9 cellular contexts compared by ENCODE assay signal in genomic region chr14:104754213-104754851, GRCh38. TPM values are rescaled to one million over a fixed set of nuclear protein-coding genes. Genes with fewer than 3 reads are reported as not detected.
DNase-seq lines count a peak whose midpoint lies in the region; ATAC-seq and TF ChIP-seq lines count a peak whose summit lies in the region.
"Had no signal": no experiment of that assay in that cellular context is flagged by ENCODE, and none has a peak within 500 bp of the region (broad histone marks: within the 10 kb centered on the region; RNA-seq: fewer than 3 reads in every experiment).

No MANE protein-coding gene starts in this region.

- peak overlapping the region; percentile 98 for H3K4me3 ChIP-seq in left ventricle myocardium inferior
- peak overlapping the region; percentile 96 to 99 for H3K4me3 ChIP-seq in vagina

- H3K4me1 Mint-ChIP-seq in MCF 10A (ENCODE audit: insufficient read depth, unreplicated experiment), result peaks cover 20% of the 10 kb centered on the region
- H3K4me1 Mint-ChIP-seq in mesothelial cell of epicardium, result peaks cover 12% of the 10 kb centered on the region

- ATAC-seq in Right ventricle myocardium inferior, result no peak
- ATAC-seq in HG03108 (IDR thresholded peaks at IDR 0.05; ENCODE audit: unreplicated experiment), result no peak

- BruUV-seq in MCF 10A (replicated peaks; lab: Mats Ljungman, UMichigan), result no TSS peak

- intact Hi-C loops in left ventricle myocardium inferior (cut with micrococcal nuclease) (no loop called here), Right ventricle myocardium inferior (cut with DNase I) (loop anchor here (5.0 kb wide), 1 partner anchor 43 kb away; the partner anchor contains the start of gene AKT1), MCF 10A (cut with micrococcal nuclease) (no loop called here), vagina (cut with DNase I) (no loop called here)

- no peaks in the 10 kb centered on the region for H3K9me3 ChIP-seq in left ventricle myocardium inferior (replicated peaks)
- no peaks in the 10 kb centered on the region for H3K9me3 ChIP-seq in vagina

- no peak overlapping the region for H3K27ac ChIP-seq in left ventricle myocardium inferior (replicated peaks)
- peak overlapping the region; percentile 76 for H3K27ac ChIP-seq in vagina

- TF ChIP-seq CTCF in left ventricle myocardium inferior (IDR thresholded peaks at IDR 0.05; ENCODE audit: borderline replicate concordance) (no peak), MCF 10A (IDR thresholded peaks at IDR 0.05; ENCODE audit: unreplicated experiment) (no peak), mesothelial cell of epicardium (IDR thresholded peaks at IDR 0.05; ENCODE audit: unreplicated experiment) (no peak), vagina (IDR thresholded peaks at IDR 0.05) (no peak)

- DNase-seq in left ventricle myocardium inferior (no peak), Right ventricle myocardium inferior (ENCODE audit: missing footprints) (no peak), MCF 10A (ENCODE audit: unreplicated experiment) (no peak), mesothelial cell of epicardium (ENCODE audit: low spot score in 2 of 2, unreplicated experiment in 2 of 2) (no peak), vagina (ENCODE audit: extremely low spot score in 2 of 2) (no peak), G401 (ENCODE audit: low spot score) (no peak)
- DNase-seq in stimulated activated CD4-positive, alpha-beta T cell treated with anti-CD3 and anti-CD28 coated beads, Interleukin-4, amount 100 ng/mL, for 24 hours, result no peak
- DNase-seq: activated CD4-positive, alpha-beta T cell treated with anti-CD3 and anti-CD28 coated beads, Interleukin-2, amount 50 U/mL, for 1 hour had no signal

- peaks cover 37% of the 10 kb centered on the region for H3K4me1 ChIP-seq in left ventricle myocardium inferior
- peaks cover 39% of the 10 kb centered on the region for H3K4me1 ChIP-seq in vagina

- POLR2A ChIA-PET in MCF 10A (lab: Yijun Ruan, JAX), result interaction anchor here (0.6 to 2.4 kb wide), 10 partner anchors 9 to 219 kb away, joined by 3 to 13 read pairs (median 4); partner anchors contain the start of gene CEP170B

- H3K27me3 ChIP-seq in left ventricle myocardium inferior (ENCODE audit: low read depth), result no peaks in the 10 kb centered on the region
- H3K27me3 ChIP-seq in vagina, result no peaks in the 10 kb centered on the region

- CTCF ChIA-PET in MCF 10A (lab: Yijun Ruan, JAX), result interaction anchor here (0.6 to 6.3 kb wide), 3 partner anchors 10 to 30 kb away, joined by 3 to 47 read pairs (median 3); partner anchors contain the start of gene ADSS1

- H3K27ac Mint-ChIP-seq in MCF 10A (ENCODE audit: low read depth, unreplicated experiment), result peak overlapping the region; percentile 92
- peak overlapping the region; percentile 89 for H3K27ac Mint-ChIP-seq in mesothelial cell of epicardium

- in situ Hi-C loops in G401 (cut with HindIII; ENCODE audit: low sequenced_read_pairs), result no loop called here

- H3K9me3 Mint-ChIP-seq in MCF 10A (ENCODE audit: unreplicated experiment) (no peaks in the 10 kb centered on the region), mesothelial cell of epicardium (no peaks in the 10 kb centered on the region)

- H3K36me3 ChIP-seq in left ventricle myocardium inferior (peaks cover 39% of the 10 kb centered on the region), vagina (peaks cover 0 to 25% of the 10 kb centered on the region in 2 donors)

- TF ChIP-seq POLR2A in vagina (IDR thresholded peaks at IDR 0.05), result no peak

- H3K27me3 Mint-ChIP-seq in MCF 10A (ENCODE audit: insufficient read depth, unreplicated experiment), result no peaks in the 10 kb centered on the region
- H3K27me3 Mint-ChIP-seq in mesothelial cell of epicardium (ENCODE audit: low read depth), result no peaks in the 10 kb centered on the region

- H3K4me3 Mint-ChIP-seq in MCF 10A (ENCODE audit: unreplicated experiment) (peak overlapping the region; percentile 92), mesothelial cell of epicardium (peak overlapping the region; percentile 90)

- peaks cover 28% of the 10 kb centered on the region for H3K36me3 Mint-ChIP-seq in MCF 10A (ENCODE audit: insufficient read depth, unreplicated experiment)
- peaks cover 4% of the 10 kb centered on the region for H3K36me3 Mint-ChIP-seq in mesothelial cell of epicardium

RNA-seq across cellular contexts. Expression of gene SIVA1, which starts 1.4 kb away (rescaled TPM):
- 55.6 TPM for total RNA-seq in left ventricle myocardium inferior
- 54.4 TPM for total RNA-seq in Right ventricle myocardium inferior
- 63.3 and 72.7 TPM in 2 replicates for total RNA-seq in MCF 10A (2022)
- 68.7 to 70.9 TPM (median 70.9 TPM) in 3 replicates for total RNA-seq in mesothelial cell of epicardium
- total RNA-seq in vagina, result 284 TPM
- 207 and 294 TPM in 2 replicates for total RNA-seq in G401 (2014; rRNA removed; shearing (Covaris generic))

RNA-seq across cellular contexts. Expression of gene ADSS1, which starts 30.3 kb away (rescaled TPM):
- total RNA-seq in left ventricle myocardium inferior (218 TPM), Right ventricle myocardium inferior (191 TPM), MCF 10A (2022) (2.9 and 5.2 TPM in 2 replicates), mesothelial cell of epicardium (14.1 to 17.1 TPM (median 14.4 TPM) in 3 replicates), vagina (10.3 TPM)
- total RNA-seq in G401 (2014; rRNA removed; shearing (Covaris generic)), result 18.3 and 19.5 TPM in 2 replicates

RNA-seq across cellular contexts. Expression of gene AKT1, which starts 41.2 kb away (rescaled TPM):
- total RNA-seq in left ventricle myocardium inferior (144 TPM), Right ventricle myocardium inferior (134 TPM), MCF 10A (2022) (83.3 and 96.3 TPM in 2 replicates), mesothelial cell of epicardium (116 to 122 TPM (median 117 TPM) in 3 replicates), vagina (92.8 TPM)
- 220 and 224 TPM in 2 replicates for total RNA-seq in G401 (2014; rRNA removed; shearing (Covaris generic))

RNA-seq across cellular contexts. Expression of gene ZBTB42, which starts 46.6 kb away (rescaled TPM):
- total RNA-seq in left ventricle myocardium inferior, result 5.7 TPM
- total RNA-seq in Right ventricle myocardium inferior, result 5.6 TPM
- 1.0 and 1.2 TPM in 2 replicates for total RNA-seq in MCF 10A (2022)
- total RNA-seq in mesothelial cell of epicardium, result 5.8 to 6.7 TPM (median 6.2 TPM) in 3 replicates
- 7.6 TPM for total RNA-seq in vagina
- total RNA-seq in G401 (2014; rRNA removed; shearing (Covaris generic)), result 14.3 and 25.3 TPM in 2 replicates
